In genomic region chr3:100093826-100094225, GRCh38 we compare ENCODE assay signal across 1 cellular context.
A peak's percentile ranks its signal among the peaks of the same experiment; 100 is the strongest.
TF ChIP-seq lines count a peak whose summit lies in the region.

No MANE protein-coding gene starts in this region.

TF ChIP-seq in SK-N-SH, 30 proteins besides CTCF, POLR2A, EP300 and RAD21 (continued from another document):
- TF ChIP-seq TCF12 (IDR thresholded peaks at IDR 0.05) (0 out of 2 replicates have a peak, but pooled peaks have one; percentile 6), IRF3 (IDR thresholded peaks at IDR 0.05; ENCODE audit: low read depth, low read length) (no peak), PBX3 (IDR thresholded peaks at IDR 0.05) (no peak), JUND (IDR thresholded peaks at IDR 0.05) (no peak), RFX5 (IDR thresholded peaks at IDR 0.05; ENCODE audit: low read length) (no peak)
